ENCODE assay signal across 10 cellular contexts in genomic region chr11:111731839-111732238, GRCh38. TPM values are rescaled to one million over a fixed set of nuclear protein-coding genes. Genes with fewer than 3 reads are reported as not detected.
DNase-seq lines count a peak whose midpoint lies in the region; ATAC-seq and TF ChIP-seq lines count a peak whose summit lies in the region.
"Had no signal": no experiment of that assay in that cellular context is flagged by ENCODE, and none has a peak within 500 bp of the region (broad histone marks: within the 10 kb centered on the region; RNA-seq: fewer than 3 reads in every experiment).

No MANE protein-coding gene starts in this region.

- no peaks in the 10 kb centered on the region for H3K27me3 ChIP-seq in duodenal mucosa (ENCODE audit: control insufficient read depth in 1 of 2, insufficient read depth in 2 of 2, low read length in 2 of 2)
- H3K27me3 ChIP-seq in testis, result no peaks in the 10 kb centered on the region

- peaks cover 71% of the 10 kb centered on the region for H3K4me1 Mint-ChIP-seq in nephron

- peaks cover 3% of the 10 kb centered on the region for H3K27me3 Mint-ChIP-seq in nephron (ENCODE audit: low read depth)
- H3K27me3 Mint-ChIP-seq: naive thymus-derived CD8-positive, alpha-beta T cell had no signal

- H3K9me3 ChIP-seq in duodenal mucosa (ENCODE audit: control insufficient read depth in 1 of 2, low read length in 2 of 2) (no peaks in the 10 kb centered on the region), testis (no peaks in the 10 kb centered on the region)

- peaks cover 20 to 34% of the 10 kb centered on the region in 2 donors for H3K4me1 ChIP-seq in duodenal mucosa (ENCODE audit: control insufficient read depth in 1 of 2, insufficient read depth in 2 of 2, low read length in 2 of 2)
- peaks cover 52% of the 10 kb centered on the region for H3K4me1 ChIP-seq in testis

- WGBS in testis, 2 donors, result 61 to 72% methylated on average over 5 to 6 of the region's 6 CpGs

- H3K27ac ChIP-seq in VCaP, result peak overlapping the region; percentile 78
- H3K27ac ChIP-seq in duodenal mucosa (ENCODE audit: low read depth, low read length), result peak overlapping the region; percentile 40
- peak overlapping the region; percentile 39 to 89 for H3K27ac ChIP-seq in testis

- TF ChIP-seq CTCF in VCaP (conservative IDR thresholded peaks at IDR 0.05), result no peak
- no peak for TF ChIP-seq CTCF in nephron (IDR thresholded peaks at IDR 0.05; ENCODE audit: unreplicated experiment in 3 of 3)
- no peak for TF ChIP-seq CTCF in testis (IDR thresholded peaks at IDR 0.05)

- peaks cover 11% of the 10 kb centered on the region for H3K36me3 Mint-ChIP-seq in nephron (ENCODE audit: low read depth)

- no peak for DNase-seq in testis
- DNase-seq in stimulated activated CD4-positive, alpha-beta T cell treated with anti-CD3 and anti-CD28 coated beads, Interleukin-4, amount 100 ng/mL, for 24 hours, result no peak
- DNase-seq: activated T-cell treated with anti-CD3 and anti-CD28 coated beads, Interleukin-2, amount 50 U/mL, for 1 hour; naive thymus-derived CD8-positive, alpha-beta T cell; NCI-H187 treated with DMSO at 0.1 percent for 48 hours had no signal

- no peak for ATAC-seq in HG02588 (IDR thresholded peaks at IDR 0.05; ENCODE audit: unreplicated experiment)
- no peak for ATAC-seq in HG03520 (IDR thresholded peaks at IDR 0.05; ENCODE audit: unreplicated experiment)
- ATAC-seq: naive thymus-derived CD8-positive, alpha-beta T cell had no signal

- H3K36me3 ChIP-seq in duodenal mucosa (ENCODE audit: control insufficient read depth in 1 of 2, insufficient read depth in 2 of 2, low read length in 2 of 2) (peaks cover 5 to 10% of the 10 kb centered on the region in 2 donors), testis (ENCODE audit: low read depth, missing control alignments) (no peaks in the 10 kb centered on the region)

- no peaks in the 10 kb centered on the region for H3K9me3 Mint-ChIP-seq in nephron
- H3K9me3 Mint-ChIP-seq: naive thymus-derived CD8-positive, alpha-beta T cell had no signal

- intact Hi-C loops in testis (cut with DNase I; ENCODE audit: low total_unique reads), result no loop called here

- H3K27ac Mint-ChIP-seq in nephron, result peak overlapping the region in 2 of 3 experiments; percentile 86 to 92

- no peak overlapping the region for H3K9ac ChIP-seq in duodenal mucosa (ENCODE audit: low read depth in 1 of 2, low read length in 2 of 2)

- TF ChIP-seq POLR2A in testis (IDR thresholded peaks at IDR 0.05), result no peak

- no peak overlapping the region for H3K4me3 ChIP-seq in duodenal mucosa (ENCODE audit: low read depth in 1 of 2, low read length in 2 of 2)
- no peak overlapping the region for H3K4me3 ChIP-seq in testis

- H3K4me3 Mint-ChIP-seq in nephron, result peak overlapping the region in 1 of 3 experiments; percentile 4
- H3K4me3 Mint-ChIP-seq: naive thymus-derived CD8-positive, alpha-beta T cell had no signal

RNA-seq across cellular contexts. Expression of gene PPP2R1B, which starts 34.4 kb away (rescaled TPM):
- 10 to 100 TPM; 67.2 to 75.8 TPM for total RNA-seq in testis
- polyA plus RNA-seq in testis (ENCODE audit: insufficient read depth, low read depth, low replicate concordance), result 115 TPM
